Comparison of ENCODE assay signal across 9 cellular contexts in genomic region chr16:23509441-23509754, GRCh38. TPM values are rescaled to one million over a fixed set of nuclear protein-coding genes. Genes with fewer than 3 reads are reported as not detected.
DNase-seq lines count a peak whose midpoint lies in the region; ATAC-seq and TF ChIP-seq lines count a peak whose summit lies in the region.
"Had no signal": no experiment of that assay in that cellular context is flagged by ENCODE, and none has a peak within 500 bp of the region (broad histone marks: within the 10 kb centered on the region; RNA-seq: fewer than 3 reads in every experiment).

No MANE protein-coding gene starts in this region.

- H3K27ac ChIP-seq in heart right ventricle (peak overlapping the region in 9 of 10 donors; percentile 43 to 94 (median 86)), body of pancreas (peak overlapping the region; percentile 59 to 93 (median 92)), aorta (ENCODE audit: low read depth in 1 of 2, low read length in 2 of 2) (no peak overlapping the region)

- H3K27ac Mint-ChIP-seq in mesothelial cell of epicardium = peak overlapping the region; percentile 72

- H3K36me3 ChIP-seq in heart right ventricle (peaks cover 0 to 3% (median 0%) of the 10 kb centered on the region in 9 donors), body of pancreas (replicated peaks in 1 of 2; ENCODE audit: insufficient read depth in 1 of 2, low read depth in 2 of 2) (no peaks in the 10 kb centered on the region), aorta (ENCODE audit: control insufficient read depth in 1 of 2, insufficient read depth in 2 of 2, low read length in 1 of 2) (no peaks in the 10 kb centered on the region)

- H3K36me3 Mint-ChIP-seq in mesothelial cell of epicardium = peaks cover 6% of the 10 kb centered on the region

- no peaks in the 10 kb centered on the region for H3K27me3 ChIP-seq in heart right ventricle
- no peaks in the 10 kb centered on the region for H3K27me3 ChIP-seq in body of pancreas
- H3K27me3 ChIP-seq in aorta (ENCODE audit: control insufficient read depth in 1 of 2, insufficient read depth in 2 of 2, low read length in 1 of 2) = no peaks in the 10 kb centered on the region

- ATAC-seq in heart right ventricle (no peak), body of pancreas (no peak), aorta (ENCODE audit: low FRiP score) (no peak), HG02970 (IDR thresholded peaks at IDR 0.05; ENCODE audit: low FRiP score, unreplicated experiment) (no peak), HG03469 (IDR thresholded peaks at IDR 0.05; ENCODE audit: unreplicated experiment) (no peak)

- peaks cover 19% of the 10 kb centered on the region for H3K4me1 Mint-ChIP-seq in mesothelial cell of epicardium

- no peaks in the 10 kb centered on the region for H3K27me3 Mint-ChIP-seq in mesothelial cell of epicardium (ENCODE audit: low read depth)

- TF ChIP-seq CTCF in heart right ventricle (IDR thresholded peaks at IDR 0.05) (no peak), body of pancreas (IDR thresholded peaks at IDR 0.05) (no peak), mesothelial cell of epicardium (IDR thresholded peaks at IDR 0.05; ENCODE audit: unreplicated experiment) (no peak)

- peak in 1 of 3 donors; percentile 2 for TF ChIP-seq POLR2A in body of pancreas (IDR thresholded peaks at IDR 0.05)

- peak overlapping the region; percentile 78 for H3K4me3 Mint-ChIP-seq in mesothelial cell of epicardium

- H3K4me1 ChIP-seq in heart right ventricle = peaks cover 11 to 51% (median 37%) of the 10 kb centered on the region in 9 donors
- peaks cover 50% of the 10 kb centered on the region for H3K4me1 ChIP-seq in body of pancreas
- no peaks in the 10 kb centered on the region for H3K4me1 ChIP-seq in aorta (ENCODE audit: control insufficient read depth in 1 of 2, insufficient read depth in 2 of 2, low read length in 2 of 2)

- DNase-seq in heart right ventricle (no peak), cardiac septum (ENCODE audit: low spot score) (no peak), body of pancreas (no peak), mesothelial cell of epicardium (ENCODE audit: low spot score in 2 of 2, unreplicated experiment in 2 of 2) (no peak), aorta (no peak), NCI-H1048 (lab: John Stamatoyannopoulos, UW) (no peak)
- DNase-seq: NCI-H187 treated with DMSO at 0.1 percent for 48 hours had no signal

- WGBS in heart right ventricle, 2 donors = 1 to 3% methylated on average over 5 of the region's 5 CpGs
- 2 to 5% methylated on average over 5 of the region's 5 CpGs for WGBS in body of pancreas, 2 donors
- 1 to 4% methylated on average over 5 of the region's 5 CpGs for WGBS in aorta, 2 donors

- H3K9me3 ChIP-seq in heart right ventricle = no peaks in the 10 kb centered on the region
- H3K9me3 ChIP-seq in body of pancreas = no peaks in the 10 kb centered on the region
- no peaks in the 10 kb centered on the region for H3K9me3 ChIP-seq in aorta (ENCODE audit: control insufficient read depth, low read length)

- peak overlapping the region; percentile 66 to 92 (median 85) for H3K4me3 ChIP-seq in heart right ventricle
- H3K4me3 ChIP-seq in body of pancreas = peak overlapping the region; percentile 70 to 85
- H3K4me3 ChIP-seq in aorta (ENCODE audit: low read length in 2 of 2) = peak overlapping the region; percentile 81 to 86

- H3K9me3 Mint-ChIP-seq in mesothelial cell of epicardium = no peaks in the 10 kb centered on the region

- intact Hi-C loops in heart right ventricle (cut with DNase I) = loop anchor here in 3 of 10 donors (5.0 to 10.0 kb wide), 2 partner anchors 55 to 57 kb away; partner anchors contain the start of gene COG7 (in 3 of the 3)
- intact Hi-C loops in cardiac septum (cut with DNase I) = loop anchor here (5.0 kb wide), 1 partner anchor 48 kb away; the partner anchor contains the start of genes EARS2 and UBFD1
- intact Hi-C loops in body of pancreas (cut with DNase I) = loop anchor here (10.0 kb wide), 1 partner anchor 45 kb away; the partner anchor contains the start of genes EARS2 and UBFD1
- intact Hi-C loops in aorta (cut with DNase I) = loop anchor here in 1 of 2 donors (5.0 kb wide), 1 partner anchor 48 kb away; the partner anchor contains the start of genes EARS2 and UBFD1

RNA-seq across cellular contexts. Expression of gene GGA2, which starts 0.9 kb away (rescaled TPM):
- total RNA-seq in heart right ventricle = 10 to 100 TPM; 32.6 to 52.9 (median 40.6) TPM
- 10 to 100 TPM; 12.2 to 21.7 TPM for polyA plus RNA-seq in heart right ventricle
- 38.1 TPM for total RNA-seq in cardiac septum
- total RNA-seq in body of pancreas = 10 to 100 TPM; 59.3 to 64.6 TPM
- 98.7 to 102 TPM (median 101 TPM) in 3 replicates for total RNA-seq in mesothelial cell of epicardium
- 10 to 100 TPM; 48.2 to 84.9 TPM for total RNA-seq in aorta
- 10 to 100 TPM; 12.0 to 18.0 TPM for polyA plus RNA-seq in aorta

RNA-seq across cellular contexts. Expression of gene EARS2, which starts 47.8 kb away (rescaled TPM):
- total RNA-seq in heart right ventricle (10 to 100 TPM; 13.7 to 28.7 (median 21.6) TPM), cardiac septum (16.4 TPM), body of pancreas (10 to 100 TPM; 18.2 to 83.1 TPM), mesothelial cell of epicardium (29.0 to 35.6 TPM (median 32.5 TPM) in 3 replicates), aorta (10 to 100 TPM; 10.8 to 14.9 TPM)
- polyA plus RNA-seq in heart right ventricle (10 to 100 TPM; 20.9 to 23.2 TPM), aorta (1 to 10 TPM; 4.8 to 6.3 TPM)

RNA-seq across cellular contexts. Expression of gene UBFD1, which starts 48.1 kb away (rescaled TPM):
- total RNA-seq in heart right ventricle (10 to 100 TPM; 40.1 to 77.3 (median 50.7) TPM), cardiac septum (49.7 TPM), body of pancreas (10 to 100 TPM; 42.0 to 57.0 TPM), mesothelial cell of epicardium (99.6 to 114 TPM (median 109 TPM) in 3 replicates), aorta (10 to 100 TPM; 43.8 to 55.4 TPM)
- polyA plus RNA-seq in heart right ventricle (10 to 100 TPM; 12.4 to 20.6 TPM), aorta (10 to 100 TPM; 12.3 to 12.8 TPM)

RNA-seq across cellular contexts. Expression of gene COG7, which starts 56.4 kb away (rescaled TPM):
- total RNA-seq in heart right ventricle (10 to 100 TPM; 10.9 to 15.5 (median 12.9) TPM), cardiac septum (14.4 TPM), body of pancreas (10 to 100 TPM; 19.5 to 43.5 TPM), mesothelial cell of epicardium (42.1 to 42.5 TPM (median 42.1 TPM) in 3 replicates), aorta (10 to 100 TPM; 15.6 to 30.0 TPM)
- polyA plus RNA-seq in heart right ventricle (10 to 100 TPM; 12.0 to 28.1 TPM), aorta (10 to 100 TPM; 12.5 to 50.2 TPM)

Comparison
In these comparisons a context has a peak if more than half of its experiments do, and no peak if none do; other contexts are left out.
1. H3K27ac ChIP-seq: peak in heart right ventricle (9 of 10) and body of pancreas (4 of 4); none in aorta (0 of 2).
2. Peak in every context shown above with its lines, with median percentiles within 50 percentile points of each other: H3K4me3 ChIP-seq.